ENCODE assay signal across 8 cellular contexts in the genomic region with DNA sequence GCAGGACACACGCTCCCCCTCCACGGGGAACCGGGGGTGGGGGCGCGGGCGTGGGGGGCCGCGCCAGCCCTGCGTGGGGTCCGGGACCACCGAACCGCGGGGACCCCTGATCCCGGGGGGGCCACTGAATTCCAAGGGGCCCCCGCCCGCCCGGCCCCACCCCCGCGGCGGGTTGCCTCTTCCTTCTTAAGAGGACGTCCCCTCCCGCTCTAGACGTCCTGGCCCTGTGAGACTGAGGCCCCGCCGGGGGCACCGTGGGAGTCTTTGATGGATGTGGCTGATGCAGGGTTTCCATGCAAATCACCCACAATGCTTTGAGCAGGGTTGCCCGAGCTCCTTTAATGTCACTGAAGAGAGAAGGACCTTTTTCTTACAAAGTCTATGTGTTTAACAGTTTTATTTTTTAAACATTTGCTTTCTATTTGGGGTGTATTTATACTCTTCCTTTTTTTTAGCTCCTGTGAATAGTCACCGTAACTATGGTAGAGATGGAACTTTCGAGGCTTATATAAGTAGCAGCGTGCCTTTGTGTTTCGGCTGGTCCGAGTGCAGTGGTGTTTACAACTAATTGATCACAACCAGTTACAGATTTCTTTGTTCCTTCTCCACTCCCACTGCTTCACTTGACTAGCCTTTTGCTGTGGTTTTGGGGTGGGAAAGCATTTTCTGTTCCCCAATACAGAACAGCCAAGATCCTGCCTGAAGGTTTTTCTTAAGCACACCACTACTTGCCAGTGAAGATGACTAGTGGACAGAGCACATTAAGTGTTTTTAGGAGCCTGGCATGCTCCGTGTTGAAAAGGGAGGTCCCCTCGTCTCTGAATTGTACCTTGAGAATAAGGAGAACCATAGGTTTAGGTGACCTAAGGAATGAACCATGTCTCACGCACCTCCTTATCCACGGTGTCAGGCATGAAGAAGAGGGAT. TPM values are rescaled to one million over a fixed set of nuclear protein-coding genes. Genes with fewer than 3 reads are reported as not detected.
DNase-seq lines count a peak whose midpoint lies in the region; ATAC-seq and TF ChIP-seq lines count a peak whose summit lies in the region.

No MANE protein-coding gene starts in this region.

- intact Hi-C loops in dorsolateral prefrontal cortex (cut with DNase I) = loop anchor here in 1 of 2 donors (2.0 kb wide), 1 partner anchor 15 kb away; no protein-coding TSS in a partner anchor

- H3K27me3 ChIP-seq in BE2C = no peaks in the 10 kb centered on the region
- no peaks in the 10 kb centered on the region for H3K27me3 ChIP-seq in dorsolateral prefrontal cortex
- H3K27me3 ChIP-seq in lung (ENCODE audit: control insufficient read depth, insufficient read depth) = no peaks in the 10 kb centered on the region

- H3K36me3 ChIP-seq in BE2C (no peaks in the 10 kb centered on the region), lung (ENCODE audit: control insufficient read depth in 2 of 2, insufficient read depth in 2 of 2, low read length in 2 of 2) (no peaks in the 10 kb centered on the region)

- H3K4me3 ChIP-seq in BE2C (ENCODE audit: low read depth, low read length) (peak overlapping the region; percentile 82), dorsolateral prefrontal cortex (peak overlapping the region; percentile 51 to 94 (median 77)), lung (peak overlapping the region; percentile 23)

- 0 to 1% methylated on average over 36 of the region's 36 CpGs for WGBS in lung, 2 donors

- H3K4me1 ChIP-seq in BE2C (no peaks in the 10 kb centered on the region), lung (ENCODE audit: control insufficient read depth in 2 of 2, insufficient read depth in 2 of 2, low read length in 2 of 2) (peaks cover 0 to 5% of the 10 kb centered on the region in 2 donors)

- peak; percentile 62 for ATAC-seq in GM19351 (IDR thresholded peaks at IDR 0.05; ENCODE audit: unreplicated experiment)
- peak; percentile 69 for ATAC-seq in HG03521 (IDR thresholded peaks at IDR 0.05; ENCODE audit: unreplicated experiment)
- peak; percentile 28 for ATAC-seq in lung (ENCODE audit: insufficient read depth, low FRiP score)

- TF ChIP-seq CTCF in BE2C (IDR thresholded peaks at IDR 0.05; ENCODE audit: low read depth, low read length) (no peak), dorsolateral prefrontal cortex (IDR thresholded peaks at IDR 0.05 in 54 of 56, conservative IDR thresholded peaks at IDR 0.05 in 2 of 56; ENCODE audit: low read depth in 1 of 56, partially characterized antibody in 56 of 56) (peak in 6 of 56 donors; percentile 5 to 16 (median 8)), lung (IDR thresholded peaks at IDR 0.05; ENCODE audit: control extremely low read depth, extremely low read depth) (no peak)

- H3K27ac ChIP-seq in dorsolateral prefrontal cortex (peak overlapping the region; percentile 7 to 90 (median 83)), lung (ENCODE audit: low read depth in 1 of 2, low read length in 1 of 2) (no peak overlapping the region)

- H3K9me3 ChIP-seq in BE2C (no peaks in the 10 kb centered on the region), lung (ENCODE audit: control insufficient read depth in 2 of 2, insufficient read depth in 1 of 2, low read length in 1 of 2) (no peaks in the 10 kb centered on the region)

- DNase-seq in BE2C = peak; percentile 90
- peak; percentile 92 for DNase-seq in NCI-H69 (lab: John Stamatoyannopoulos, UW)
- peak; percentile 83 to 89 for DNase-seq in activated CD4-positive, alpha-beta T cell treated with anti-CD3 and anti-CD28 coated beads, Interleukin-2, amount 50 U/mL, for 48 hours
- peak; percentile 40 to 78 (median 70) for DNase-seq in dorsolateral prefrontal cortex
- peak; percentile 47 for DNase-seq in lung (ENCODE audit: low spot score)
- peak; percentile 52 to 80 (median 72) for DNase-seq in stimulated activated CD4-positive, alpha-beta T cell treated with anti-CD3 and anti-CD28 coated beads, TNF-alpha, amount 100 ng/mL, for 4 hours (ENCODE audit: low read depth in 3 of 3)

RNA-seq across cellular contexts. Expression of a gene that starts 44.8 kb away (rescaled TPM):
- 134 TPM for polyA plus RNA-seq in BE2C (2012; ENCODE audit: insufficient read depth, insufficient read length, low read depth)
- 10 to 100 TPM; 17.6 to 81.7 (median 29.7) TPM for total RNA-seq in dorsolateral prefrontal cortex
- 100 to 1,000 TPM in 1 of 2 donors, 10 to 100 TPM in 1; 90.6 to 213 TPM for total RNA-seq in lung
- polyA plus RNA-seq in lung = 100 to 1,000 TPM in 1 of 2 donors, 10 to 100 TPM in 1; 48.6 to 204 TPM

Comparison
In these comparisons a context has a peak if more than half of its experiments do, and no peak if none do; other contexts are left out.
1. H3K4me3 ChIP-seq: peak in every context shown above with its lines; median percentile 82 in BE2C; 77 in dorsolateral prefrontal cortex; 23 in lung.
2. H3K27ac ChIP-seq: peak in dorsolateral prefrontal cortex (59 of 59); none in lung (0 of 2).
3. Peak in every context shown above with its lines, with median percentiles within 50 percentile points of each other: DNase-seq and ATAC-seq.